ENCODE assay signal across 1 cellular context in genomic region chr19:33445752-33446070, GRCh38.
TF ChIP-seq lines count a peak whose summit lies in the region.

No MANE protein-coding gene starts in this region.

TF ChIP-seq in GM23338, 12 proteins besides CTCF, POLR2A, EP300 and RAD21 (continued from another document):
- TF ChIP-seq ZNF462 (CRISPR knock-in tag; IDR thresholded peaks at IDR 0.05) (no peak), NANOG (IDR thresholded peaks at IDR 0.05; ENCODE audit: borderline replicate concordance) (no peak), ZNF331 (CRISPR knock-in tag; IDR thresholded peaks at IDR 0.05; ENCODE audit: low read depth) (no peak), STAT1 (IDR thresholded peaks at IDR 0.05; ENCODE audit: unreplicated experiment) (no peak), JUNB (IDR thresholded peaks at IDR 0.05; ENCODE audit: unreplicated experiment) (no peak), CREB1 (CRISPR knock-in tag; IDR thresholded peaks at IDR 0.05; ENCODE audit: low read depth) (no peak)
